ENCODE assay signal across 8 cellular contexts in the genomic region with DNA sequence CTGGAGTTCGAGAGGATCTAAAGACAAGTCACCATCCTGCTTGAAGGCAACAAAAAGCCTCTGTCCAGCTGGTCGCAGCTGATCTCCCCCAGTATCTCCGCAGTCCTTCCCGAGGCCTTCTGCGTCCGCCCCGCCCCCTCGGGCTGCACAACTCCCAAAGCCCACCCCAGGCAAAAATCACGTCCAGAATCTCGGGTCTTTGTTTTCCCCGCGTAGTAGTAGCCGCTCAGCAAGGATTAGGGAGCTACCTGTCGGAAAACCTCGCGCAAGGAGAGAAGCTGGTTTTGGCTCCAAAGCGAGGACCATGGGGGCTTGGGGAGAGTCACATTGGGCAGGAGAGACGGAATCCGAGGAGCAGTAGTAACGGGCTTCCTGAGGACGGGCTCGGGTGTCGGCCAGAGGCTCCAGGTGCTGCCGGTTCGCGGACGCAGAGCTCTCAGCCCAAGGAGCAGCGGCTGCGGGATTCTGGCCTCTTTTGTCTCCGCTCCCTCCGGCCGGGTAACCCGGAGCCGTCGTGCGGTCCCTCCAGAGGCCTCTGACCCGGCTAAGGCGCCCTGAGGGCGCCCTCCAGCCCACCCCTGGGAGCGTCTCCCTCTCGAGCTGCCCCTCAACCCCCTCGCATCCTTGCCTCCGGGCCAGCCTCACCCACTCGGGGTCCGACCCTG. TPM values are rescaled to one million over a fixed set of nuclear protein-coding genes. Genes with fewer than 3 reads are reported as not detected.
DNase-seq lines count a peak whose midpoint lies in the region; TF ChIP-seq lines count a peak whose summit lies in the region.

No MANE protein-coding gene starts in this region.

- intact Hi-C loops in dendritic cell treated with granulocyte-macrophage colony-stimulating factor and Interleukin-4, amounts not matched to agents 40 ng/mL and 50 ng/mL, for 4 days (cut with micrococcal nuclease): loop anchor here (5.0 kb wide), 1 partner anchor 38 kb away; a partner anchor contains a TSS
- intact Hi-C loops in lower leg skin (cut with DNase I; ENCODE audit: low total_unique reads): no loop called here
- intact Hi-C loops in thyroid gland (cut with DNase I): no loop called here

- TF ChIP-seq POLR2A in lower leg skin (IDR thresholded peaks at IDR 0.05) (no peak), thyroid gland (IDR thresholded peaks at IDR 0.05) (no peak)

- no peaks in the 10 kb centered on the region for H3K9me3 ChIP-seq in HEK293 (ENCODE audit: control insufficient read depth, insufficient read depth, low read depth, low read length)
- H3K9me3 ChIP-seq in thyroid gland: no peaks in the 10 kb centered on the region

- peak overlapping the region; percentile 88 for H3K27ac Mint-ChIP-seq in dendritic cell treated with granulocyte-macrophage colony-stimulating factor and Interleukin-4, amounts not matched to agents 40 ng/mL and 50 ng/mL, for 4 days

- POLR2A ChIA-PET in HEK293 (lab: Yijun Ruan, JAX): interaction anchor here (0.6 to 1.5 kb wide), 3 partner anchors 13 to 46 kb away, joined by 3 to 5 read pairs (median 4); no protein-coding TSS in a partner anchor

- peaks cover 58% of the 10 kb centered on the region for H3K4me1 Mint-ChIP-seq in dendritic cell treated with granulocyte-macrophage colony-stimulating factor and Interleukin-4, amounts not matched to agents 40 ng/mL and 50 ng/mL, for 4 days (ENCODE audit: low read depth)

- peak; percentile 8 for DNase-seq in activated CD4-positive, alpha-beta T cell treated with anti-CD3 and anti-CD28 coated beads for 1 hour
- DNase-seq in activated CD4-positive, alpha-beta T cell treated with anti-CD3 and anti-CD28 coated beads for 48 hours: no peak
- peak; percentile 56 for DNase-seq in OCI-M1 (lab: John Stamatoyannopoulos, UW)
- no peak for DNase-seq in lower leg skin (ENCODE audit: low spot score in 2 of 2)
- peak; percentile 4 to 29 for DNase-seq in thyroid gland
- no peak for DNase-seq in H4 (ENCODE audit: low spot score)

- TF ChIP-seq CTCF in HEK293 (tag by site-specific recombination; IDR thresholded peaks at IDR 0.05): no peak
- no peak for TF ChIP-seq CTCF in lower leg skin (IDR thresholded peaks at IDR 0.05)
- TF ChIP-seq CTCF in thyroid gland (IDR thresholded peaks at IDR 0.05): no peak

- H3K4me3 Mint-ChIP-seq in dendritic cell treated with granulocyte-macrophage colony-stimulating factor and Interleukin-4, amounts not matched to agents 40 ng/mL and 50 ng/mL, for 4 days: peak overlapping the region; percentile 94

- peaks cover 57% of the 10 kb centered on the region for H3K36me3 Mint-ChIP-seq in dendritic cell treated with granulocyte-macrophage colony-stimulating factor and Interleukin-4, amounts not matched to agents 40 ng/mL and 50 ng/mL, for 4 days (ENCODE audit: low read depth)

- 1 to 2% methylated on average over 35 of the region's 45 CpGs for WGBS in lower leg skin, 2 donors
- 1 to 2% methylated on average over 20 to 27 of the region's 45 CpGs for WGBS in thyroid gland, 2 donors

- no peaks in the 10 kb centered on the region for H3K27me3 Mint-ChIP-seq in dendritic cell treated with granulocyte-macrophage colony-stimulating factor and Interleukin-4, amounts not matched to agents 40 ng/mL and 50 ng/mL, for 4 days

- H3K4me3 ChIP-seq in HEK293 (ENCODE audit: low read depth, low read length) (peak overlapping the region; percentile 78), lower leg skin (ENCODE audit: low read depth, poor library complexity, severe bottlenecking) (peak overlapping the region; percentile 45), thyroid gland (replicated peaks in 1 of 3) (peak overlapping the region; percentile 64 to 85 (median 77))

- H3K27me3 ChIP-seq in thyroid gland: no peaks in the 10 kb centered on the region

- CTCF ChIA-PET in HEK293 (lab: Yijun Ruan, JAX): interaction anchor here (0.6 to 1.9 kb wide), 6 partner anchors 13 to 406 kb away, joined by 3 to 11 read pairs (median 4); a partner anchor contains a TSS

- H3K9me3 Mint-ChIP-seq in dendritic cell treated with granulocyte-macrophage colony-stimulating factor and Interleukin-4, amounts not matched to agents 40 ng/mL and 50 ng/mL, for 4 days: no peaks in the 10 kb centered on the region

- H3K36me3 ChIP-seq in HEK293 (ENCODE audit: control insufficient read depth in 2 of 2, insufficient read depth in 1 of 2, low read length in 2 of 2) (peaks cover 0 to 35% of the 10 kb centered on the region in 2 experiments; a peak in 1 of 3 replicates), thyroid gland (peaks cover 6 to 9% of the 10 kb centered on the region in 2 donors)

- peak overlapping the region; percentile 86; the same call in 1 of the 2 replicates for H3K27ac ChIP-seq in HEK293 (ENCODE audit: extremely low read depth, low read depth, low read length)
- H3K27ac ChIP-seq in thyroid gland: peak overlapping the region in 2 of 3 donors; percentile 47 to 59

- no peaks in the 10 kb centered on the region for H3K4me1 ChIP-seq in HEK293 (ENCODE audit: control insufficient read depth, insufficient read depth, low read length)
- peaks cover 16 to 24% of the 10 kb centered on the region in 2 donors for H3K4me1 ChIP-seq in thyroid gland

TF ChIP-seq in HEK293, 187 proteins besides CTCF, POLR2A, EP300 and RAD21:
- TF ChIP-seq, protein P1, sequence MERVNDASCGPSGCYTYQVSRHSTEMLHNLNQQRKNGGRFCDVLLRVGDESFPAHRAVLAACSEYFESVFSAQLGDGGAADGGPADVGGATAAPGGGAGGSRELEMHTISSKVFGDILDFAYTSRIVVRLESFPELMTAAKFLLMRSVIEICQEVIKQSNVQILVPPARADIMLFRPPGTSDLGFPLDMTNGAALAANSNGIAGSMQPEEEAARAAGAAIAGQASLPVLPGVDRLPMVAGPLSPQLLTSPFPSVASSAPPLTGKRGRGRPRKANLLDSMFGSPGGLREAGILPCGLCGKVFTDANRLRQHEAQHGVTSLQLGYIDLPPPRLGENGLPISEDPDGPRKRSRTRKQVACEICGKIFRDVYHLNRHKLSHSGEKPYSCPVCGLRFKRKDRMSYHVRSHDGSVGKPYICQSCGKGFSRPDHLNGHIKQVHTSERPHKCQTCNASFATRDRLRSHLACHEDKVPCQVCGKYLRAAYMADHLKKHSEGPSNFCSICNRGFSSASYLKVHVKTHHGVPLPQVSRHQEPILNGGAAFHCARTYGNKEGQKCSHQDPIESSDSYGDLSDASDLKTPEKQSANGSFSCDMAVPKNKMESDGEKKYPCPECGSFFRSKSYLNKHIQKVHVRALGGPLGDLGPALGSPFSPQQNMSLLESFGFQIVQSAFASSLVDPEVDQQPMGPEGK (tag by site-specific recombination; IDR thresholded peaks at IDR 0.05): peak; percentile 24; the same call in 1 of the 2 replicates
- TF ChIP-seq ZNF274 (IDR thresholded peaks at IDR 0.05; ENCODE audit: low read length) (no peak), ZNF274 (tag by site-specific recombination; IDR thresholded peaks at IDR 0.05; ENCODE audit: borderline replicate concordance) (no peak), BCL11B (tag by site-specific recombination; IDR thresholded peaks at IDR 0.05; ENCODE audit: low read depth) (peak; percentile 60; the same call in 1 of the 2 replicates), KLF9 (tag by site-specific recombination; IDR thresholded peaks at IDR 0.05; ENCODE audit: low read depth) (peak; percentile 69)
- TF ChIP-seq, protein P2, sequence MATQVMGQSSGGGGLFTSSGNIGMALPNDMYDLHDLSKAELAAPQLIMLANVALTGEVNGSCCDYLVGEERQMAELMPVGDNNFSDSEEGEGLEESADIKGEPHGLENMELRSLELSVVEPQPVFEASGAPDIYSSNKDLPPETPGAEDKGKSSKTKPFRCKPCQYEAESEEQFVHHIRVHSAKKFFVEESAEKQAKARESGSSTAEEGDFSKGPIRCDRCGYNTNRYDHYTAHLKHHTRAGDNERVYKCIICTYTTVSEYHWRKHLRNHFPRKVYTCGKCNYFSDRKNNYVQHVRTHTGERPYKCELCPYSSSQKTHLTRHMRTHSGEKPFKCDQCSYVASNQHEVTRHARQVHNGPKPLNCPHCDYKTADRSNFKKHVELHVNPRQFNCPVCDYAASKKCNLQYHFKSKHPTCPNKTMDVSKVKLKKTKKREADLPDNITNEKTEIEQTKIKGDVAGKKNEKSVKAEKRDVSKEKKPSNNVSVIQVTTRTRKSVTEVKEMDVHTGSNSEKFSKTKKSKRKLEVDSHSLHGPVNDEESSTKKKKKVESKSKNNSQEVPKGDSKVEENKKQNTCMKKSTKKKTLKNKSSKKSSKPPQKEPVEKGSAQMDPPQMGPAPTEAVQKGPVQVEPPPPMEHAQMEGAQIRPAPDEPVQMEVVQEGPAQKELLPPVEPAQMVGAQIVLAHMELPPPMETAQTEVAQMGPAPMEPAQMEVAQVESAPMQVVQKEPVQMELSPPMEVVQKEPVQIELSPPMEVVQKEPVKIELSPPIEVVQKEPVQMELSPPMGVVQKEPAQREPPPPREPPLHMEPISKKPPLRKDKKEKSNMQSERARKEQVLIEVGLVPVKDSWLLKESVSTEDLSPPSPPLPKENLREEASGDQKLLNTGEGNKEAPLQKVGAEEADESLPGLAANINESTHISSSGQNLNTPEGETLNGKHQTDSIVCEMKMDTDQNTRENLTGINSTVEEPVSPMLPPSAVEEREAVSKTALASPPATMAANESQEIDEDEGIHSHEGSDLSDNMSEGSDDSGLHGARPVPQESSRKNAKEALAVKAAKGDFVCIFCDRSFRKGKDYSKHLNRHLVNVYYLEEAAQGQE (tag by site-specific recombination; IDR thresholded peaks at IDR 0.05): peak; percentile 76

RNA-seq across cellular contexts. Expression of a gene that starts 0.4 kb away (rescaled TPM):
- 10 to 100 TPM in 3 of 4 donors, 1 to 10 TPM in 1; 9.6 to 20.6 (median 12.9) TPM for total RNA-seq in lower leg skin
- total RNA-seq in thyroid gland: 10 to 100 TPM; 18.2 to 22.6 (median 20.3) TPM
- 9.2 and 14.5 TPM in 2 replicates for total RNA-seq in H4 (2014; rRNA removed; shearing (Covaris generic))

RNA-seq across cellular contexts. Expression of a gene that starts 0.5 kb away (rescaled TPM):
- 10 to 100 TPM; 12.3 to 19.4 (median 15.3) TPM for total RNA-seq in lower leg skin
- 10 to 100 TPM; 10.7 to 23.6 (median 17.6) TPM for total RNA-seq in thyroid gland
- 12.4 and 19.0 TPM in 2 replicates for total RNA-seq in H4 (2014; rRNA removed; shearing (Covaris generic))

RNA-seq across cellular contexts. Expression of a gene that starts 40.1 kb away (rescaled TPM):
- total RNA-seq in lower leg skin (1 to 10 TPM; 4.9 to 8.9 (median 5.9) TPM), thyroid gland (10 to 100 TPM in 1 of 4 donors, 1 to 10 TPM in 3; 5.8 to 14.1 (median 6.5) TPM)
- total RNA-seq in H4 (2014; rRNA removed; shearing (Covaris generic)): 13.8 and 20.0 TPM in 2 replicates

Comparison
In these comparisons a context has a peak if more than half of its experiments do, and no peak if none do; other contexts are left out.
1. DNase-seq: peak in activated CD4-positive, alpha-beta T cell treated with anti-CD3 and anti-CD28 coated beads for 1 hour (single experiment), OCI-M1 (single experiment) and thyroid gland (2 of 2); none in activated CD4-positive, alpha-beta T cell treated with anti-CD3 and anti-CD28 coated beads for 48 hours (single experiment), lower leg skin (0 of 2) and H4 (single experiment).
2. Peak in every context shown above with its lines, with median percentiles within 50 percentile points of each other: H3K4me3 ChIP-seq.